In the genomic region with DNA sequence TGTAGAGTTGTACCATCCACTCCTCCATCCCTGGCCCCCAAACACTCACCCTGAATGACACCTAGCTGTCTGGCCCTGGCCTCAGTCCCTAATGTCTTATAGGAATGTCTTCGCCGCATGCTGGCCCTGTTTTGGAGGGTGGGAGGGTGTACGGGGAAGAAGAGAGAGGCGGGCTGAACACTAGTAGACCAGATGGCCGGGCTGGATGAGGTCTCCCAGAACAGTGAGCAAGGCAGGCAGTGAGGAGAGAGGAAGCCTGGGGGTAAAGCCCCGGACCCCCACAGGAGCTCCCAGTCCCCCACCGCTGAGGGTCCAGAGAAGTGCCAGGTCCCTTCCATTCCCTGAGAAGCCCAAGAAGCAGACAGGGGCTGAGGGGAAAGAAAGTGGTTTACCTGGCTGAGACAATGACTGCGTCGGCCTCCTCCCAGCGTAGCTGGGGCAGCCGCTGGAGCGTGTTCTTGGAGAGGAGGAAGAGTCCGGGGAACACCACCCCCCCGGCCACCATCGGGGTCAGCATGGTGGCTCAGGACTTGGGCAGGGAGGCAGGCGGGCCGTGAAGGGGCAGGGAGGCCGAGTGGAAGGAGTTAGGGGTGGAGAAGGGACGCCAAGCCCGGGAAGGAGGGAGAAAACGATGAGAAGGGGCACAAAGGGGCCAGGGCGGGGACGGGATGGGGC, we compare ENCODE assay signal across 17 cellular contexts. TPM values are rescaled to one million over a fixed set of nuclear protein-coding genes. Genes with fewer than 3 reads are reported as not detected.
DNase-seq lines count a peak whose midpoint lies in the region; ATAC-seq and TF ChIP-seq lines count a peak whose summit lies in the region.
"Had no signal": no experiment of that assay in that cellular context is flagged by ENCODE, and none has a peak within 500 bp of the region (broad histone marks: within the 10 kb centered on the region; RNA-seq: fewer than 3 reads in every experiment).

No MANE protein-coding gene starts in this region.

- H3K4me2 ChIP-seq in H9 (ENCODE audit: insufficient read depth, insufficient read length, low read length) = peak overlapping the region; percentile 76
- no peak overlapping the region for H3K4me2 ChIP-seq in trophoblast cell (ENCODE audit: low read length)

- no peak overlapping the region for H2BK15ac ChIP-seq in H9 (ENCODE audit: low read depth, low read length)

- H2BK5ac ChIP-seq in H9 (ENCODE audit: insufficient read length, low read length) (no peak overlapping the region), trophoblast cell (ENCODE audit: low read depth, low read length, poor library complexity) (no peak overlapping the region)

- H2AFZ ChIP-seq in H9 (ENCODE audit: low read length) (no peak overlapping the region), trophoblast cell (ENCODE audit: insufficient read depth, low read length, poor library complexity) (no peak overlapping the region)

- H3K4me1 ChIP-seq in H9 (ENCODE audit: insufficient read depth, low read length) (peaks cover 3% of the 10 kb centered on the region; the same call in 1 of the 2 replicates), trophoblast cell (ENCODE audit: control insufficient read depth in 1 of 2, insufficient read depth in 2 of 2, low read length in 2 of 2) (no peaks in the 10 kb centered on the region)

- H3K23me2 ChIP-seq in H9 (ENCODE audit: insufficient read length, low read depth, low read length, poor library complexity, severe bottlenecking) = peaks cover 20% of the 10 kb centered on the region

- TF ChIP-seq CTCF in H9 (conservative IDR thresholded peaks at IDR 0.05) (no peak), neural crest cell (conservative IDR thresholded peaks at IDR 0.05) (no peak)

- no peaks in the 10 kb centered on the region for H3K36me3 ChIP-seq in trophoblast cell (ENCODE audit: control insufficient read depth in 1 of 2, insufficient read depth in 2 of 2, low read length in 2 of 2)
- H3K36me3 ChIP-seq: Peyer's patch, right atrium auricular region, upper lobe of left lung had no signal

- H3K18ac ChIP-seq in H9 (ENCODE audit: insufficient read length, low read depth, low read length) (peak overlapping the region; percentile 80), trophoblast cell (ENCODE audit: low read length) (no peak overlapping the region)

- H3K4me1 Mint-ChIP-seq in H9 (peaks cover 27 to 42% of the 10 kb centered on the region in 2 experiments), neural crest cell (peaks cover 20% of the 10 kb centered on the region)
- peaks cover 5 to 8% of the 10 kb centered on the region in 2 donors for H3K4me1 Mint-ChIP-seq in effector memory CD8-positive, alpha-beta T cell (ENCODE audit: low read depth in 2 of 2)
- peaks cover 8% of the 10 kb centered on the region for H3K4me1 Mint-ChIP-seq in activated T-helper 2 cell treated with anti-CD3 and anti-CD28 coated beads, Interferon-gamma antibody, Interleukin-2, Interleukin-4, amounts not matched to agents 10 μg/mL and 5 μg/mL and 100 μg/mL, durations not matched to agents 14 hours and 24 hours and 36 hours (ENCODE audit: low read depth)

- H3K4ac ChIP-seq in H9 (ENCODE audit: low read depth, low read length) (no peak overlapping the region), trophoblast cell (ENCODE audit: low read depth, low read length) (no peak overlapping the region)

- peak overlapping the region; percentile 52 for H3K14ac ChIP-seq in H9 (ENCODE audit: insufficient read depth, low read length)
- no peak overlapping the region for H3K14ac ChIP-seq in trophoblast cell (ENCODE audit: low read length)

- H3K27ac Mint-ChIP-seq in H9 = no peak overlapping the region; a peak in 1 of 7 replicates
- H3K27ac Mint-ChIP-seq in effector memory CD8-positive, alpha-beta T cell = no peak overlapping the region
- H3K27ac Mint-ChIP-seq in neural crest cell (ENCODE audit: unreplicated experiment) = no peak overlapping the region
- no peak overlapping the region for H3K27ac Mint-ChIP-seq in activated T-helper 2 cell treated with anti-CD3 and anti-CD28 coated beads, Interferon-gamma antibody, Interleukin-2, Interleukin-4, amounts not matched to agents 10 μg/mL and 5 μg/mL and 100 μg/mL, durations not matched to agents 14 hours and 24 hours and 36 hours
- H3K27ac Mint-ChIP-seq: CD4-positive, CD25-positive, alpha-beta regulatory T cell; IgD-negative memory B cell had no signal

- no peaks in the 10 kb centered on the region for H4K20me1 ChIP-seq in H9 (ENCODE audit: control insufficient read depth, insufficient read depth, insufficient read length)

- H3K36me3 Mint-ChIP-seq in H9 (ENCODE audit: insufficient read depth in 1 of 3, low read depth in 3 of 3) (peaks cover 6 to 16% (median 10%) of the 10 kb centered on the region in 3 experiments; a peak in 5 of 7 replicates), neural crest cell (ENCODE audit: low read depth) (no peaks in the 10 kb centered on the region)
- H3K36me3 Mint-ChIP-seq in effector memory CD8-positive, alpha-beta T cell (ENCODE audit: insufficient read depth) = no peaks in the 10 kb centered on the region
- H3K36me3 Mint-ChIP-seq in activated T-helper 2 cell treated with anti-CD3 and anti-CD28 coated beads, Interferon-gamma antibody, Interleukin-2, Interleukin-4, amounts not matched to agents 10 μg/mL and 5 μg/mL and 100 μg/mL, durations not matched to agents 14 hours and 24 hours and 36 hours (ENCODE audit: low read depth) = no peaks in the 10 kb centered on the region
- H3K36me3 Mint-ChIP-seq: CD4-positive, CD25-positive, alpha-beta regulatory T cell had no signal

- no peak overlapping the region for H2BK12ac ChIP-seq in H9 (ENCODE audit: insufficient read length, low read depth, low read length)
- H2BK12ac ChIP-seq in trophoblast cell (ENCODE audit: low read length) = no peak overlapping the region

- H2BK120ac ChIP-seq in H9 (ENCODE audit: low read depth, low read length, poor library complexity, severe bottlenecking) (no peak overlapping the region), trophoblast cell (ENCODE audit: insufficient read depth, low read length, poor library complexity) (no peak overlapping the region)

- no CpG with 5 or more reads among the region's 23 CpGs for WGBS in H9 (ENCODE audit: extremely low coverage, insufficient read length, low lambda C conversion rate)
- WGBS in trophoblast cell (ENCODE audit: extremely low coverage, insufficient coverage, insufficient read length) = no CpG with 5 or more reads among the region's 23 CpGs

- no peak overlapping the region for H4K12ac ChIP-seq in trophoblast cell (ENCODE audit: low read depth, low read length)

- no peak overlapping the region for H3K27ac ChIP-seq in H9 (ENCODE audit: insufficient read length, low read depth, low read length)
- no peak overlapping the region for H3K27ac ChIP-seq in trophoblast cell (ENCODE audit: low read depth, low read length)
- H3K27ac ChIP-seq: Peyer's patch, right atrium auricular region, upper lobe of left lung had no signal

- no peak for ATAC-seq in effector memory CD8-positive, alpha-beta T cell (replicated peaks)
- ATAC-seq in GM18858 (IDR thresholded peaks at IDR 0.05; ENCODE audit: unreplicated experiment) = no peak

- H4K91ac ChIP-seq in H9 (ENCODE audit: insufficient read length, low read depth, low read length) = no peak overlapping the region
- no peak overlapping the region for H4K91ac ChIP-seq in trophoblast cell (ENCODE audit: low read depth, low read length)

- H3K4me3 Mint-ChIP-seq in H9 = peak overlapping the region; percentile 73 to 90
- peak overlapping the region; percentile 40 to 71 for H3K4me3 Mint-ChIP-seq in effector memory CD8-positive, alpha-beta T cell
- peak overlapping the region; percentile 77 for H3K4me3 Mint-ChIP-seq in neural crest cell
- no peak overlapping the region for H3K4me3 Mint-ChIP-seq in activated T-helper 2 cell treated with anti-CD3 and anti-CD28 coated beads, Interferon-gamma antibody, Interleukin-2, Interleukin-4, amounts not matched to agents 10 μg/mL and 5 μg/mL and 100 μg/mL, durations not matched to agents 14 hours and 24 hours and 36 hours (ENCODE audit: low read depth)

- no peaks in the 10 kb centered on the region; the same call in 1 of the 2 replicates for H3K27me3 ChIP-seq in H9 (ENCODE audit: insufficient read depth, low read length)
- peaks cover 25% of the 10 kb centered on the region for H3K27me3 ChIP-seq in trophoblast cell (ENCODE audit: insufficient read depth, low read length)

- intact Hi-C loops in activated T-helper 2 cell treated with anti-CD3 and anti-CD28 coated beads, Interferon-gamma antibody, Interleukin-2, Interleukin-4, amounts not matched to agents 10 μg/mL and 5 μg/mL and 100 μg/mL, durations not matched to agents 14 hours and 24 hours and 36 hours (cut with micrococcal nuclease) = no loop called here

- H3K56ac ChIP-seq in H9 (ENCODE audit: insufficient read length, low read depth, low read length) = no peak overlapping the region

- H3K79me2 ChIP-seq in H9 (ENCODE audit: insufficient read depth, low read length) (no peaks in the 10 kb centered on the region; the same call in 1 of the 2 replicates), trophoblast cell (ENCODE audit: control insufficient read depth, insufficient read depth, low read length, poor library complexity) (no peaks in the 10 kb centered on the region)

- H3T11ph ChIP-seq in H9 (ENCODE audit: low read length) = no peak overlapping the region

- no peak overlapping the region for H4K5ac ChIP-seq in H9 (ENCODE audit: insufficient read length, low read depth, low read length)

- H3K9me3 Mint-ChIP-seq in H9 = no peaks in the 10 kb centered on the region; a peak in 1 of 5 replicates
- no peaks in the 10 kb centered on the region for H3K9me3 Mint-ChIP-seq in effector memory CD8-positive, alpha-beta T cell
- H3K9me3 Mint-ChIP-seq in neural crest cell = no peaks in the 10 kb centered on the region
- no peaks in the 10 kb centered on the region for H3K9me3 Mint-ChIP-seq in activated T-helper 2 cell treated with anti-CD3 and anti-CD28 coated beads, Interferon-gamma antibody, Interleukin-2, Interleukin-4, amounts not matched to agents 10 μg/mL and 5 μg/mL and 100 μg/mL, durations not matched to agents 14 hours and 24 hours and 36 hours
- H3K9me3 Mint-ChIP-seq: IgD-negative memory B cell had no signal

- H3K9ac ChIP-seq in H9 (ENCODE audit: extremely low read depth, insufficient read length, low read length) (peak overlapping the region; percentile 12), trophoblast cell (ENCODE audit: low read length) (no peak overlapping the region)

- H3K27me3 Mint-ChIP-seq in H9 (ENCODE audit: low read depth) (peaks cover 29% of the 10 kb centered on the region), neural crest cell (ENCODE audit: low read depth) (peaks cover 46% of the 10 kb centered on the region)
- H3K27me3 Mint-ChIP-seq in effector memory CD8-positive, alpha-beta T cell = peaks cover 74 to 95% of the 10 kb centered on the region in 2 donors
- H3K27me3 Mint-ChIP-seq in activated T-helper 2 cell treated with anti-CD3 and anti-CD28 coated beads, Interferon-gamma antibody, Interleukin-2, Interleukin-4, amounts not matched to agents 10 μg/mL and 5 μg/mL and 100 μg/mL, durations not matched to agents 14 hours and 24 hours and 36 hours (ENCODE audit: low read depth) = peaks cover 49% of the 10 kb centered on the region

- H3K4me3 ChIP-seq in trophoblast cell (ENCODE audit: low read depth, low read length) = no peak overlapping the region
- H3K4me3 ChIP-seq: upper lobe of left lung had no signal

- no peaks in the 10 kb centered on the region for H3K9me3 ChIP-seq in H9 (ENCODE audit: control insufficient read depth, low read depth, low read length)
- peaks cover 2% of the 10 kb centered on the region for H3K9me3 ChIP-seq in trophoblast cell (ENCODE audit: insufficient read depth, low read depth, low read length)
- H3K9me3 ChIP-seq: Peyer's patch, right atrium auricular region, upper lobe of left lung had no signal

- DNase-seq in H9 (peak; percentile 36), NCI-H82 (lab: John Stamatoyannopoulos, UW) (peak; percentile 78), neural crest cell (ENCODE audit: low read depth, low spot score) (no peak), trophoblast cell (no peak)
- DNase-seq in effector memory CD8-positive, alpha-beta T cell = no peak
- DNase-seq in activated T-helper 2 cell treated with anti-CD3 and anti-CD28 coated beads, Interferon-gamma antibody, Interleukin-2, Interleukin-4, amounts not matched to agents 10 μg/mL and 5 μg/mL and 100 μg/mL, durations not matched to agents 14 hours and 24 hours and 36 hours (ENCODE audit: low spot score) = no peak
- DNase-seq: activated naive CD4-positive, alpha-beta T cell treated with anti-CD3 and anti-CD28 coated beads, Interleukin-2, amount 50 U/mL, for 16 hours; CD4-positive, CD25-positive, alpha-beta regulatory T cell; kidney glomerular epithelial cell; Peyer's patch; stimulated activated CD4-positive, alpha-beta T cell treated with anti-CD3 and anti-CD28 coated beads, Interleukin-2, amount 100 ng/mL, for 24 hours; stimulated activated CD8-positive, alpha-beta memory T cell treated with anti-CD3 and anti-CD28 coated beads, Interleukin-4, amount 100 ng/mL, for 48 hours had no signal

- H2AK5ac ChIP-seq in H9 (ENCODE audit: insufficient read length, low read length) = no peak overlapping the region
- no peak overlapping the region for H2AK5ac ChIP-seq in trophoblast cell (ENCODE audit: low read length)

- H2BK20ac ChIP-seq in H9 (ENCODE audit: low read depth, low read length, poor library complexity, severe bottlenecking) = no peak overlapping the region

- H4K8ac ChIP-seq in H9 (replicated peaks; ENCODE audit: insufficient read length, low read depth, low read length) (no peak overlapping the region), trophoblast cell (ENCODE audit: low read depth, low read length) (no peak overlapping the region)

- H3K23ac ChIP-seq in H9 (ENCODE audit: insufficient read length, low read depth, low read length) (no peak overlapping the region), trophoblast cell (ENCODE audit: low read length) (no peak overlapping the region)

- H3K79me1 ChIP-seq in H9 (ENCODE audit: insufficient read depth, low read depth, low read length, poor library complexity, severe bottlenecking) = no peaks in the 10 kb centered on the region
- H3K79me1 ChIP-seq in trophoblast cell (ENCODE audit: low read length) = no peaks in the 10 kb centered on the region

RNA-seq across cellular contexts. Expression of a gene that starts 0.9 kb away (rescaled TPM):
- total RNA-seq in H9 (2021) = 20.9 and 22.3 TPM in 2 replicates
- 14.2 and 15.3 TPM in 2 replicates for total RNA-seq in neural crest cell
- total RNA-seq in activated T-helper 2 cell treated with anti-CD3 and anti-CD28 coated beads, Interferon-gamma antibody, Interleukin-2, Interleukin-4, amounts not matched to agents 10 μg/mL and 5 μg/mL and 100 μg/mL, durations not matched to agents 14 hours and 24 hours and 36 hours = 2.3 and 2.6 TPM in 2 replicates
- 0.07 and 0.10 TPM in 2 replicates for polyA plus RNA-seq in trophoblast cell (2013)
- total RNA-seq: CD4-positive, CD25-positive, alpha-beta regulatory T cell; mucosa of gallbladder; Peyer's patch; right atrium auricular region had no signal
- polyA plus RNA-seq: CD4-positive, CD25-positive, alpha-beta regulatory T cell; IgD-negative memory B cell had no signal

RNA-seq across cellular contexts. Expression of a gene that starts 7.2 kb away (rescaled TPM):
- total RNA-seq in H9 (2021) = not detected in 2 replicates
- not detected in 2 replicates for total RNA-seq in neural crest cell
- not detected in 2 replicates for total RNA-seq in activated T-helper 2 cell treated with anti-CD3 and anti-CD28 coated beads, Interferon-gamma antibody, Interleukin-2, Interleukin-4, amounts not matched to agents 10 μg/mL and 5 μg/mL and 100 μg/mL, durations not matched to agents 14 hours and 24 hours and 36 hours
- not detected in 2 replicates for polyA plus RNA-seq in trophoblast cell (2013)
- total RNA-seq: CD4-positive, CD25-positive, alpha-beta regulatory T cell; mucosa of gallbladder; Peyer's patch; right atrium auricular region; upper lobe of left lung had no signal
- polyA plus RNA-seq: CD4-positive, CD25-positive, alpha-beta regulatory T cell; IgD-negative memory B cell had no signal

RNA-seq across cellular contexts. Expression of a gene that starts 19.3 kb away (rescaled TPM):
- 10.2 and 12.2 TPM in 2 replicates for total RNA-seq in H9 (2021)
- 5.7 and 6.4 TPM in 2 replicates for total RNA-seq in neural crest cell
- total RNA-seq in activated T-helper 2 cell treated with anti-CD3 and anti-CD28 coated beads, Interferon-gamma antibody, Interleukin-2, Interleukin-4, amounts not matched to agents 10 μg/mL and 5 μg/mL and 100 μg/mL, durations not matched to agents 14 hours and 24 hours and 36 hours = 0.87 and 1.2 TPM in 2 replicates
- polyA plus RNA-seq in trophoblast cell (2013) = 0.57 and 0.79 TPM in 2 replicates
- total RNA-seq: CD4-positive, CD25-positive, alpha-beta regulatory T cell; right atrium auricular region had no signal
- polyA plus RNA-seq: CD4-positive, CD25-positive, alpha-beta regulatory T cell; IgD-negative memory B cell had no signal

RNA-seq across cellular contexts. Expression of a gene that starts 34.1 kb away (rescaled TPM):
- total RNA-seq in H9 (2021) (94.1 and 101 TPM in 2 replicates), neural crest cell (81.9 and 88.6 TPM in 2 replicates)
- total RNA-seq in activated T-helper 2 cell treated with anti-CD3 and anti-CD28 coated beads, Interferon-gamma antibody, Interleukin-2, Interleukin-4, amounts not matched to agents 10 μg/mL and 5 μg/mL and 100 μg/mL, durations not matched to agents 14 hours and 24 hours and 36 hours = 112 and 119 TPM in 2 replicates
- 47.0 and 48.1 TPM in 2 replicates for polyA plus RNA-seq in trophoblast cell (2013)

RNA-seq across cellular contexts. Expression of a gene that starts 34.7 kb away (rescaled TPM):
- 18.5 and 21.6 TPM in 2 replicates for total RNA-seq in H9 (2021)
- 31.8 and 34.8 TPM in 2 replicates for total RNA-seq in neural crest cell
- 40.3 and 40.7 TPM in 2 replicates for total RNA-seq in activated T-helper 2 cell treated with anti-CD3 and anti-CD28 coated beads, Interferon-gamma antibody, Interleukin-2, Interleukin-4, amounts not matched to agents 10 μg/mL and 5 μg/mL and 100 μg/mL, durations not matched to agents 14 hours and 24 hours and 36 hours
- 8.1 and 9.7 TPM in 2 replicates for polyA plus RNA-seq in trophoblast cell (2013)

Comparison
In these comparisons a context has a peak if more than half of its experiments do, and no peak if none do; other contexts are left out.
1. DNase-seq: peak in H9 (single experiment) and NCI-H82 (single experiment); none in effector memory CD8-positive, alpha-beta T cell (0 of 3), neural crest cell (single experiment), activated T-helper 2 cell treated with anti-CD3 and anti-CD28 coated beads, Interferon-gamma antibody, Interleukin-2, Interleukin-4, amounts not matched to agents 10 μg/mL and 5 μg/mL and 100 μg/mL, durations not matched to agents 14 hours and 24 hours and 36 hours (single experiment) and trophoblast cell (0 of 2).